19 cellular contexts compared by ENCODE assay signal in the genomic region with DNA sequence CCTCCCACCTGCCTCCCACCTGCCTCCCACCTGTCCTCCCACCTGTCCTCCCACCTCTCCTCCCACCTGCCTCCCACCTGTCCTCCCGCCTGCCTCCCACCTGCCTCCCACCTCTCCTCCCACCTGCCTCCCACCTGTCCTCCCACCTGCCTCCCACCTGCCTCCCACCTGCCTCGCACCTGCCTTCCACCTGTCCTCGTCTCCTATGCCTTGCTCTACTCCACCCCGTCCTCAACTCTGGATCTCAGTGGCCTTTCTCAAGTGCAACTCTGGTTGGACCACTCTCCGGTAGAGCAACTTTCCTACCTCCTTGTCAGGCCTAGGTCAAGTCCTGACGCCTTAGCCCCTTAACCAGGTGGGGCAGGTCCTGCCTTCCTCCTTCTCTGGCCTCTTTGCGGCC. TPM values are rescaled to one million over a fixed set of nuclear protein-coding genes. Genes with fewer than 3 reads are reported as not detected.
A peak's percentile ranks its signal among the peaks of the same experiment; 100 is the strongest.
DNase-seq lines count a peak whose midpoint lies in the region; ATAC-seq and TF ChIP-seq lines count a peak whose summit lies in the region.
"Had no signal": no experiment of that assay in that cellular context is flagged by ENCODE, and none has a peak within 500 bp of the region (broad histone marks: within the 10 kb centered on the region; RNA-seq: fewer than 3 reads in every experiment).

No MANE protein-coding gene starts in this region.

- TF ChIP-seq POLR2A in esophagus muscularis mucosa (IDR thresholded peaks at IDR 0.05; ENCODE audit: low read depth) = no peak

- H3K27ac ChIP-seq in osteoblast (ENCODE audit: low read depth, low read length) (no peak overlapping the region), esophagus muscularis mucosa (replicated peaks in 1 of 4) (no peak overlapping the region), colonic mucosa (no peak overlapping the region), aorta (ENCODE audit: low read depth in 1 of 2, low read length in 2 of 2) (no peak overlapping the region)
- H3K27ac ChIP-seq: GM23248 had no signal

- H2AFZ ChIP-seq in osteoblast (ENCODE audit: low read length) = no peak overlapping the region
- H2AFZ ChIP-seq: GM23248 had no signal

- CTCF ChIA-PET in GM10248 (lab: Yijun Ruan, JAX) = interaction anchor here (0.9 kb wide), 1 partner anchor 9 kb away, joined by 3 read pairs; no protein-coding TSS in a partner anchor

- no peak for TF ChIP-seq EP300 in esophagus muscularis mucosa (IDR thresholded peaks at IDR 0.05)

- WGBS in esophagus muscularis mucosa = 82% methylated on average over 7 of the region's 7 CpGs
- 77 to 91% methylated on average over 6 to 7 of the region's 7 CpGs for WGBS in aorta, 2 donors

- H3K4me2 ChIP-seq in osteoblast (ENCODE audit: insufficient read depth, low read length) = no peak overlapping the region

- H3K27me3 Mint-ChIP-seq in activated T-cell treated with anti-CD3 and anti-CD28 coated beads, Interleukin-2, amount 50 U/mL, for 72 hours (ENCODE audit: low read depth) = peaks cover 19% of the 10 kb centered on the region

- no peaks in the 10 kb centered on the region for H3K36me3 ChIP-seq in osteoblast (ENCODE audit: insufficient read depth, low read length)
- peaks cover 0 to 33% (median 12%) of the 10 kb centered on the region in 4 donors for H3K36me3 ChIP-seq in esophagus muscularis mucosa
- no peaks in the 10 kb centered on the region for H3K36me3 ChIP-seq in colonic mucosa
- no peaks in the 10 kb centered on the region for H3K36me3 ChIP-seq in aorta (ENCODE audit: control insufficient read depth in 1 of 2, insufficient read depth in 2 of 2, low read length in 1 of 2)

- no peaks in the 10 kb centered on the region for H3K79me2 ChIP-seq in osteoblast (ENCODE audit: insufficient read depth, low read length)

- TF ChIP-seq CTCF in GM10248 (IDR thresholded peaks at IDR 0.05; ENCODE audit: control extremely low read depth, extremely low read depth, low read depth, missing control alignments) (no peak), GM13976 (IDR thresholded peaks at IDR 0.05; ENCODE audit: borderline replicate concordance, control extremely low read depth, extremely low read depth, insufficient read depth, missing control alignments) (no peak), osteoblast (IDR thresholded peaks at IDR 0.05; ENCODE audit: extremely low read depth, low read depth, low read length) (no peak), esophagus muscularis mucosa (IDR thresholded peaks at IDR 0.05) (no peak), colonic mucosa (IDR thresholded peaks at IDR 0.05) (no peak)

- ATAC-seq in activated T-cell treated with anti-CD3 and anti-CD28 coated beads, Interleukin-2, amount 50 U/mL, for 72 hours (replicated peaks in 1 of 2) = no peak
- ATAC-seq in aorta (ENCODE audit: low FRiP score) = no peak
- ATAC-seq: Right ventricle myocardium inferior had no signal

- H3K4me1 Mint-ChIP-seq in activated T-cell treated with anti-CD3 and anti-CD28 coated beads, Interleukin-2, amount 50 U/mL, for 72 hours (ENCODE audit: low read depth) = peaks cover 6% of the 10 kb centered on the region

- H3K9me3 ChIP-seq in osteoblast (ENCODE audit: low read depth, low read length) (no peaks in the 10 kb centered on the region), esophagus muscularis mucosa (no peaks in the 10 kb centered on the region), colonic mucosa (no peaks in the 10 kb centered on the region), aorta (ENCODE audit: control insufficient read depth, low read length) (no peaks in the 10 kb centered on the region)

- intact Hi-C loops in esophagus muscularis mucosa (cut with DNase I) = no loop called here
- intact Hi-C loops in colonic mucosa (cut with DNase I) = no loop called here
- intact Hi-C loops in aorta (cut with DNase I) = no loop called here

- in situ Hi-C loops in GM13976 (cut with MboI; ENCODE audit: low sequenced_read_pairs, unreplicated experiment) = no loop called here

- H3K27me3 ChIP-seq in osteoblast (ENCODE audit: insufficient read depth, low read length) (peaks cover 11% of the 10 kb centered on the region), esophagus muscularis mucosa (peaks cover 0 to 29% (median 3%) of the 10 kb centered on the region in 4 donors), colonic mucosa (no peaks in the 10 kb centered on the region), aorta (ENCODE audit: control insufficient read depth in 1 of 2, insufficient read depth in 2 of 2, low read length in 1 of 2) (no peaks in the 10 kb centered on the region)

- no peak overlapping the region for H3K9ac ChIP-seq in colonic mucosa (ENCODE audit: low read depth in 2 of 2, low read length in 2 of 2)
- H3K9ac ChIP-seq: GM23248 had no signal

- no peak overlapping the region for H3K4me3 Mint-ChIP-seq in activated T-cell treated with anti-CD3 and anti-CD28 coated beads, Interleukin-2, amount 50 U/mL, for 72 hours

- POLR2A ChIA-PET in GM10248 (lab: Yijun Ruan, JAX) = interaction anchor here (0.6 kb wide), 1 partner anchor 40 kb away, joined by 3 read pairs; no protein-coding TSS in a partner anchor

- H3K4me3 ChIP-seq in osteoblast (ENCODE audit: insufficient read depth, low read length) (no peak overlapping the region), esophagus muscularis mucosa (no peak overlapping the region), colonic mucosa (no peak overlapping the region), aorta (ENCODE audit: low read length in 2 of 2) (no peak overlapping the region)
- H3K4me3 ChIP-seq: GM23248 had no signal

- DNase-seq in GM10248 (ENCODE audit: extremely low spot score) (peak; percentile 6), GM13976 (ENCODE audit: low spot score) (peak; percentile 17), NCI-H2171 treated with DMSO at 0.1 percent for 48 hours (lab: John Stamatoyannopoulos, UW) (peak; percentile 83), osteoblast (ENCODE audit: insufficient read length, low spot score, missing footprints) (peak; percentile 82), esophagus muscularis mucosa (ENCODE audit: extremely low spot score) (no peak), colonic mucosa (no peak), aorta (no peak)
- DNase-seq in activated T-cell treated with anti-CD3 and anti-CD28 coated beads, Interleukin-2, amount 50 U/mL, for 72 hours = no peak
- DNase-seq: ACHN, C1 segment of cervical spinal cord, DMS79 treated with DMSO at 0.1 percent for 48 hours, GM23248, KBM-7, NCI-H1417, NCI-H187 treated with DMSO at 0.1 percent for 48 hours, NCI-H446 treated with DMSO at 0.1 percent for 48 hours, SW 1271 had no signal

- no peak overlapping the region for H3K27ac Mint-ChIP-seq in activated T-cell treated with anti-CD3 and anti-CD28 coated beads, Interleukin-2, amount 50 U/mL, for 72 hours

- no peaks in the 10 kb centered on the region for H4K20me1 ChIP-seq in osteoblast (ENCODE audit: insufficient read depth, low read length)

- H3K9me3 Mint-ChIP-seq in activated T-cell treated with anti-CD3 and anti-CD28 coated beads, Interleukin-2, amount 50 U/mL, for 72 hours = no peaks in the 10 kb centered on the region

- H3K4me1 ChIP-seq in osteoblast (ENCODE audit: insufficient read depth, low read length) (no peaks in the 10 kb centered on the region), esophagus muscularis mucosa (peaks cover 0 to 10% (median 4%) of the 10 kb centered on the region in 4 donors), colonic mucosa (no peaks in the 10 kb centered on the region), aorta (ENCODE audit: control insufficient read depth in 1 of 2, insufficient read depth in 2 of 2, low read length in 2 of 2) (no peaks in the 10 kb centered on the region)

- no peaks in the 10 kb centered on the region for H3K36me3 Mint-ChIP-seq in activated T-cell treated with anti-CD3 and anti-CD28 coated beads, Interleukin-2, amount 50 U/mL, for 72 hours (ENCODE audit: insufficient read depth in 2 of 2)

RNA-seq across cellular contexts. Expression of gene PEX5, which starts 29.3 kb away (rescaled TPM):
- total RNA-seq in osteoblast = 35.7 and 48.5 TPM in 2 replicates
- total RNA-seq in esophagus muscularis mucosa = 10 to 100 TPM; 32.8 to 53.5 (median 38.4) TPM
- 10 to 100 TPM; 31.4 to 35.4 TPM for total RNA-seq in colonic mucosa
- total RNA-seq in activated T-cell treated with anti-CD3 and anti-CD28 coated beads, Interleukin-2, amount 50 U/mL, for 72 hours = 10 to 100 TPM; 25.4 to 35.2 TPM
- total RNA-seq in aorta = 10 to 100 TPM; 37.9 to 45.6 TPM
- polyA plus RNA-seq in aorta = 10 to 100 TPM; 25.5 to 29.7 TPM

RNA-seq across cellular contexts. Expression of gene CLSTN3, which starts 30.0 kb away (rescaled TPM):
- total RNA-seq in osteoblast = 6.2 and 7.6 TPM in 2 replicates
- 10 to 100 TPM in 3 of 4 donors, 1 to 10 TPM in 1; 9.6 to 25.6 (median 19.3) TPM for total RNA-seq in esophagus muscularis mucosa
- total RNA-seq in colonic mucosa = 10 to 100 TPM; 13.6 to 17.0 TPM
- 10 to 100 TPM; 56.1 to 59.2 TPM for total RNA-seq in activated T-cell treated with anti-CD3 and anti-CD28 coated beads, Interleukin-2, amount 50 U/mL, for 72 hours
- total RNA-seq in aorta = 10 to 100 TPM; 34.2 to 77.2 TPM
- 10 to 100 TPM; 12.4 to 15.4 TPM for polyA plus RNA-seq in aorta

RNA-seq across cellular contexts. Expression of gene RBP5, which starts 31.5 kb away (rescaled TPM):
- not detected in 2 replicates for total RNA-seq in osteoblast
- 1 to 10 TPM in 2 of 4 donors, under 1 TPM in 2; 0.46 to 5.0 (median 0.91) TPM for total RNA-seq in esophagus muscularis mucosa
- 1 to 10 TPM; 2.4 to 3.7 TPM for total RNA-seq in colonic mucosa
- under 1 TPM in 1 of 2 donors, not detected in 1; 0.26 TPM for total RNA-seq in activated T-cell treated with anti-CD3 and anti-CD28 coated beads, Interleukin-2, amount 50 U/mL, for 72 hours
- 10 to 100 TPM in 1 of 2 donors, 1 to 10 TPM in 1; 6.3 to 13.4 TPM for total RNA-seq in aorta
- 1 to 10 TPM in 1 of 2 donors, not detected in 1; 1.1 TPM for polyA plus RNA-seq in aorta
- total RNA-seq: GM23248, SK-MEL-5 had no signal

RNA-seq across cellular contexts. Expression of gene C1RL, which starts 51.2 kb away (rescaled TPM):
- total RNA-seq in osteoblast = 63.7 and 67.5 TPM in 2 replicates
- 100 to 1,000 TPM in 1 of 4 donors, 10 to 100 TPM in 3; 64.8 to 159 (median 88.2) TPM for total RNA-seq in esophagus muscularis mucosa
- 10 to 100 TPM; 39.5 to 39.7 TPM for total RNA-seq in colonic mucosa
- total RNA-seq in activated T-cell treated with anti-CD3 and anti-CD28 coated beads, Interleukin-2, amount 50 U/mL, for 72 hours = 10 to 100 TPM; 22.6 to 27.4 TPM
- 100 to 1,000 TPM in 1 of 2 donors, 10 to 100 TPM in 1; 82.0 to 139 TPM for total RNA-seq in aorta
- 10 to 100 TPM; 14.5 to 85.1 TPM for polyA plus RNA-seq in aorta

Comparison
In these comparisons a context has a peak if more than half of its experiments do, and no peak if none do; other contexts are left out.
1. DNase-seq: peak in GM10248 (single experiment), GM13976 (single experiment), NCI-H2171 treated with DMSO at 0.1 percent for 48 hours (single experiment) and osteoblast (single experiment); none in esophagus muscularis mucosa (single experiment), colonic mucosa (single experiment), activated T-cell treated with anti-CD3 and anti-CD28 coated beads, Interleukin-2, amount 50 U/mL, for 72 hours (0 of 2) and aorta (0 of 2).